Comparison of ENCODE assay signal across 1 cellular context in the genomic region with DNA sequence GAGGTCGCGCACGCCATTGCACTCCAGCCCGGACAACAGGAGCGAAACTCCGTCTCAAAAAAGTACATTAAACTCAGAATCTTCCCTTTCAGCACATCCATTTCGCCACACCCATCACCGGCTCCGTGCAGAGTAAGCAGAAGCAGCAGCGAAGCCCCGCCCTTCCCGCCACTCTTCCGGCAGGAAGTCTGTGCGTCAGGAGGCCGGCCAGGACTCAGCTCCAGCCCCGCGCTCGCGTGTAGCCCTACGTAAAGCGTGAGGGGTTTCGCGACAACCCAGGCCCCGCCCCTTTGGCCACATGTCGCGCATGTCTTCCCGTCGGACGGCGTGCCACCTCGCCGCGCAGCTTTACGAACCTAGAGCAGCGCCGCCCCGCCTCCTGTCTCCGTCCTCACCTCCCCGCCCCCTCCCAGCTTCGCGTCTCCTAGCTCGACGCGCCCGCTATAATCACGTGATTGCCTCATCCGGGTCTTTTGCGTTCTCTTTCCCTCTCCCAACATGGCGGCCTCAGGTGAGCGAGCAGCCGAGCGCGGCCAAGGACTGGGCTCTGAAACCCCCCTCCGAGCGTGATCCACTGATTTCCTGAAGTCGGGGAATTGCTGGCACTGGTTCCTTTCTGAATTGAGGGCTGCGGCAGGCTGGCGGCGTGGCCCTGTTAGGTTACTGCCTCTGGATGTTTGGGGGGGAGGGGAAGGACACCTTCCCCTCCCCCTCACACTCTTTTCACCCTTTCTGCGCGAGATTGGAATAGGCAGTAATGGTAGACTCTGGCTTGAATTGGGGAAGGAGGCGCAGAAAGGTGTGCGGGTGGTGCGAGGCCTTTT.
TF ChIP-seq lines count a peak whose summit lies in the region.

A gene with protein sequence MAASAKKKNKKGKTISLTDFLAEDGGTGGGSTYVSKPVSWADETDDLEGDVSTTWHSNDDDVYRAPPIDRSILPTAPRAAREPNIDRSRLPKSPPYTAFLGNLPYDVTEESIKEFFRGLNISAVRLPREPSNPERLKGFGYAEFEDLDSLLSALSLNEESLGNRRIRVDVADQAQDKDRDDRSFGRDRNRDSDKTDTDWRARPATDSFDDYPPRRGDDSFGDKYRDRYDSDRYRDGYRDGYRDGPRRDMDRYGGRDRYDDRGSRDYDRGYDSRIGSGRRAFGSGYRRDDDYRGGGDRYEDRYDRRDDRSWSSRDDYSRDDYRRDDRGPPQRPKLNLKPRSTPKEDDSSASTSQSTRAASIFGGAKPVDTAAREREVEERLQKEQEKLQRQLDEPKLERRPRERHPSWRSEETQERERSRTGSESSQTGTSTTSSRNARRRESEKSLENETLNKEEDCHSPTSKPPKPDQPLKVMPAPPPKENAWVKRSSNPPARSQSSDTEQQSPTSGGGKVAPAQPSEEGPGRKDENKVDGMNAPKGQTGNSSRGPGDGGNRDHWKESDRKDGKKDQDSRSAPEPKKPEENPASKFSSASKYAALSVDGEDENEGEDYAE (plus strand): TSS at position 471 of the 824 bp plus-strand sequence. CDS start 28 bp downstream, at position 499.

TF ChIP-seq in HepG2, 621 proteins besides CTCF, POLR2A, EP300 and RAD21 (continued from another document and continues in another):
- TF ChIP-seq, protein P1, sequence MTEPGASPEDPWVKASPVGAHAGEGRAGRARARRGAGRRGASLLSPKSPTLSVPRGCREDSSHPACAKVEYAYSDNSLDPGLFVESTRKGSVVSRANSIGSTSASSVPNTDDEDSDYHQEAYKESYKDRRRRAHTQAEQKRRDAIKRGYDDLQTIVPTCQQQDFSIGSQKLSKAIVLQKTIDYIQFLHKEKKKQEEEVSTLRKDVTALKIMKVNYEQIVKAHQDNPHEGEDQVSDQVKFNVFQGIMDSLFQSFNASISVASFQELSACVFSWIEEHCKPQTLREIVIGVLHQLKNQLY (CRISPR knock-in tag; IDR thresholded peaks at IDR 0.05): peak; percentile 64
- no peak; the same call in 1 of the 2 replicates for TF ChIP-seq TMF1 (CRISPR knock-in tag; IDR thresholded peaks at IDR 0.05; ENCODE audit: low read depth)
- TF ChIP-seq, protein P2, sequence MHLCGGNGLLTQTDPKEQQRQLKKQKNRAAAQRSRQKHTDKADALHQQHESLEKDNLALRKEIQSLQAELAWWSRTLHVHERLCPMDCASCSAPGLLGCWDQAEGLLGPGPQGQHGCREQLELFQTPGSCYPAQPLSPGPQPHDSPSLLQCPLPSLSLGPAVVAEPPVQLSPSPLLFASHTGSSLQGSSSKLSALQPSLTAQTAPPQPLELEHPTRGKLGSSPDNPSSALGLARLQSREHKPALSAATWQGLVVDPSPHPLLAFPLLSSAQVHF (CRISPR knock-in tag; IDR thresholded peaks at IDR 0.05): no peak
- no peak for TF ChIP-seq ZNF773 (CRISPR knock-in tag; IDR thresholded peaks at IDR 0.05; ENCODE audit: borderline replicate concordance)
- TF ChIP-seq CHCHD3 (CRISPR knock-in tag; IDR thresholded peaks at IDR 0.05): no peak
- TF ChIP-seq, protein P3, sequence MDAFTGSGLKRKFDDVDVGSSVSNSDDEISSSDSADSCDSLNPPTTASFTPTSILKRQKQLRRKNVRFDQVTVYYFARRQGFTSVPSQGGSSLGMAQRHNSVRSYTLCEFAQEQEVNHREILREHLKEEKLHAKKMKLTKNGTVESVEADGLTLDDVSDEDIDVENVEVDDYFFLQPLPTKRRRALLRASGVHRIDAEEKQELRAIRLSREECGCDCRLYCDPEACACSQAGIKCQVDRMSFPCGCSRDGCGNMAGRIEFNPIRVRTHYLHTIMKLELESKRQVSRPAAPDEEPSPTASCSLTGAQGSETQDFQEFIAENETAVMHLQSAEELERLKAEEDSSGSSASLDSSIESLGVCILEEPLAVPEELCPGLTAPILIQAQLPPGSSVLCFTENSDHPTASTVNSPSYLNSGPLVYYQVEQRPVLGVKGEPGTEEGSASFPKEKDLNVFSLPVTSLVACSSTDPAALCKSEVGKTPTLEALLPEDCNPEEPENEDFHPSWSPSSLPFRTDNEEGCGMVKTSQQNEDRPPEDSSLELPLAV (CRISPR knock-in tag; conservative IDR thresholded peaks at IDR 0.05; ENCODE audit: low read depth): no peak
- peak; percentile 17; the same call in 1 of the 2 replicates for TF ChIP-seq AHR (CRISPR knock-in tag; IDR thresholded peaks at IDR 0.05)
- TF ChIP-seq KDM6A (CRISPR knock-in tag; IDR thresholded peaks at IDR 0.05; ENCODE audit: low read depth): no peak
- TF ChIP-seq ERF (CRISPR knock-in tag; IDR thresholded peaks at IDR 0.05): peak; percentile 92
- TF ChIP-seq, protein P4, sequence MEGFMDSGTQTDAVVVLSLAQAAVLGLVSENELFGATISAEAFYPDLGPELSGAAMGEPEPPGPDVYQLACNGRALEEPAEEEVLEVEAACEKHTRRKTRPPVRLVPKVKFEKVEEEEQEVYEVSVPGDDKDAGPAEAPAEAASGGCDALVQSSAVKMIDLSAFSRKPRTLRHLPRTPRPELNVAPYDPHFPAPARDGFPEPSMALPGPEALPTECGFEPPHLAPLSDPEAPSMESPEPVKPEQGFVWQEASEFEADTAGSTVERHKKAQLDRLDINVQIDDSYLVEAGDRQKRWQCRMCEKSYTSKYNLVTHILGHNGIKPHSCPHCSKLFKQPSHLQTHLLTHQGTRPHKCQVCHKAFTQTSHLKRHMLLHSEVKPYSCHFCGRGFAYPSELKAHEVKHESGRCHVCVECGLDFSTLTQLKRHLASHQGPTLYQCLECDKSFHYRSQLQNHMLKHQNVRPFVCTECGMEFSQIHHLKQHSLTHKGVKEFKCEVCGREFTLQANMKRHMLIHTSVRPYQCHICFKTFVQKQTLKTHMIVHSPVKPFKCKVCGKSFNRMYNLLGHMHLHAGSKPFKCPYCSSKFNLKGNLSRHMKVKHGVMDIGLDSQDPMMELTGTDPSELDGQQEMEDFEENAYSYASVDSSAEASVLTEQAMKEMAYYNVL (CRISPR knock-in tag; IDR thresholded peaks at IDR 0.05; ENCODE audit: borderline replicate concordance): peak; percentile 83
- no peak for TF ChIP-seq PCBP2 (optimal IDR thresholded peaks at IDR 0.05; ENCODE audit: low read depth, low read length, poor library complexity, severe bottlenecking)
- 0 out of 2 replicates have a peak, but pooled peaks have one; percentile 77 for TF ChIP-seq IRX3 (CRISPR knock-in tag; IDR thresholded peaks at IDR 0.05; ENCODE audit: borderline replicate concordance, low read depth)
- TF ChIP-seq, protein P5, sequence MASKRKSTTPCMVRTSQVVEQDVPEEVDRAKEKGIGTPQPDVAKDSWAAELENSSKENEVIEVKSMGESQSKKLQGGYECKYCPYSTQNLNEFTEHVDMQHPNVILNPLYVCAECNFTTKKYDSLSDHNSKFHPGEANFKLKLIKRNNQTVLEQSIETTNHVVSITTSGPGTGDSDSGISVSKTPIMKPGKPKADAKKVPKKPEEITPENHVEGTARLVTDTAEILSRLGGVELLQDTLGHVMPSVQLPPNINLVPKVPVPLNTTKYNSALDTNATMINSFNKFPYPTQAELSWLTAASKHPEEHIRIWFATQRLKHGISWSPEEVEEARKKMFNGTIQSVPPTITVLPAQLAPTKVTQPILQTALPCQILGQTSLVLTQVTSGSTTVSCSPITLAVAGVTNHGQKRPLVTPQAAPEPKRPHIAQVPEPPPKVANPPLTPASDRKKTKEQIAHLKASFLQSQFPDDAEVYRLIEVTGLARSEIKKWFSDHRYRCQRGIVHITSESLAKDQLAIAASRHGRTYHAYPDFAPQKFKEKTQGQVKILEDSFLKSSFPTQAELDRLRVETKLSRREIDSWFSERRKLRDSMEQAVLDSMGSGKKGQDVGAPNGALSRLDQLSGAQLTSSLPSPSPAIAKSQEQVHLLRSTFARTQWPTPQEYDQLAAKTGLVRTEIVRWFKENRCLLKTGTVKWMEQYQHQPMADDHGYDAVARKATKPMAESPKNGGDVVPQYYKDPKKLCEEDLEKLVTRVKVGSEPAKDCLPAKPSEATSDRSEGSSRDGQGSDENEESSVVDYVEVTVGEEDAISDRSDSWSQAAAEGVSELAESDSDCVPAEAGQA (IDR thresholded peaks at IDR 0.05; ENCODE audit: low read depth): peak; percentile 82
- TF ChIP-seq, protein P5 (CRISPR knock-in tag; IDR thresholded peaks at IDR 0.05; ENCODE audit: borderline replicate concordance): no peak
- no peak for TF ChIP-seq KDM1A (CRISPR knock-in tag; IDR thresholded peaks at IDR 0.05)
- no peak for TF ChIP-seq RBM22 (optimal IDR thresholded peaks at IDR 0.05; ENCODE audit: low read length)
- peak; percentile 76; the same call in 1 of the 2 replicates for TF ChIP-seq ZSCAN21 (CRISPR knock-in tag; IDR thresholded peaks at IDR 0.05; ENCODE audit: borderline replicate concordance)
- TF ChIP-seq ZNF138 (CRISPR knock-in tag; IDR thresholded peaks at IDR 0.05; ENCODE audit: low read depth): no peak
- TF ChIP-seq ADNP (CRISPR knock-in tag; IDR thresholded peaks at IDR 0.05): no peak
- TF ChIP-seq SPEN (CRISPR knock-in tag; IDR thresholded peaks at IDR 0.05; ENCODE audit: low read depth): peak; percentile 33
- TF ChIP-seq, protein P6, sequence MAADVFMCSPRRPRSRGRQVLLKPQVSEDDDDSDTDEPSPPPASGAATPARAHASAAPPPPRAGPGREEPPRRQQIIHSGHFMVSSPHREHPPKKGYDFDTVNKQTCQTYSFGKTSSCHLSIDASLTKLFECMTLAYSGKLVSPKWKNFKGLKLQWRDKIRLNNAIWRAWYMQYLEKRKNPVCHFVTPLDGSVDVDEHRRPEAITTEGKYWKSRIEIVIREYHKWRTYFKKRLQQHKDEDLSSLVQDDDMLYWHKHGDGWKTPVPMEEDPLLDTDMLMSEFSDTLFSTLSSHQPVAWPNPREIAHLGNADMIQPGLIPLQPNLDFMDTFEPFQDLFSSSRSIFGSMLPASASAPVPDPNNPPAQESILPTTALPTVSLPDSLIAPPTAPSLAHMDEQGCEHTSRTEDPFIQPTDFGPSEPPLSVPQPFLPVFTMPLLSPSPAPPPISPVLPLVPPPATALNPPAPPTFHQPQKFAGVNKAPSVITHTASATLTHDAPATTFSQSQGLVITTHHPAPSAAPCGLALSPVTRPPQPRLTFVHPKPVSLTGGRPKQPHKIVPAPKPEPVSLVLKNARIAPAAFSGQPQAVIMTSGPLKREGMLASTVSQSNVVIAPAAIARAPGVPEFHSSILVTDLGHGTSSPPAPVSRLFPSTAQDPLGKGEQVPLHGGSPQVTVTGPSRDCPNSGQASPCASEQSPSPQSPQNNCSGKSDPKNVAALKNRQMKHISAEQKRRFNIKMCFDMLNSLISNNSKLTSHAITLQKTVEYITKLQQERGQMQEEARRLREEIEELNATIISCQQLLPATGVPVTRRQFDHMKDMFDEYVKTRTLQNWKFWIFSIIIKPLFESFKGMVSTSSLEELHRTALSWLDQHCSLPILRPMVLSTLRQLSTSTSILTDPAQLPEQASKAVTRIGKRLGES (CRISPR knock-in tag; IDR thresholded peaks at IDR 0.05; ENCODE audit: borderline replicate concordance): no peak
- no peak for TF ChIP-seq ZNF619 (CRISPR knock-in tag; IDR thresholded peaks at IDR 0.05)
- TF ChIP-seq ETV5 (CRISPR knock-in tag; IDR thresholded peaks at IDR 0.05; ENCODE audit: borderline replicate concordance): peak; percentile 82
- 0 out of 2 replicates have a peak, but pooled peaks have one; percentile 68 for TF ChIP-seq SNAI1 (CRISPR knock-in tag; IDR thresholded peaks at IDR 0.05; ENCODE audit: borderline replicate concordance)
- peak; percentile 65 for TF ChIP-seq RBM39 (IDR thresholded peaks at IDR 0.05; ENCODE audit: low read depth, low read length, poor library complexity, severe bottlenecking)
- TF ChIP-seq ZBTB20 (CRISPR knock-in tag; IDR thresholded peaks at IDR 0.05; ENCODE audit: borderline replicate concordance, low read depth): peak; percentile 82
- TF ChIP-seq, protein P7, sequence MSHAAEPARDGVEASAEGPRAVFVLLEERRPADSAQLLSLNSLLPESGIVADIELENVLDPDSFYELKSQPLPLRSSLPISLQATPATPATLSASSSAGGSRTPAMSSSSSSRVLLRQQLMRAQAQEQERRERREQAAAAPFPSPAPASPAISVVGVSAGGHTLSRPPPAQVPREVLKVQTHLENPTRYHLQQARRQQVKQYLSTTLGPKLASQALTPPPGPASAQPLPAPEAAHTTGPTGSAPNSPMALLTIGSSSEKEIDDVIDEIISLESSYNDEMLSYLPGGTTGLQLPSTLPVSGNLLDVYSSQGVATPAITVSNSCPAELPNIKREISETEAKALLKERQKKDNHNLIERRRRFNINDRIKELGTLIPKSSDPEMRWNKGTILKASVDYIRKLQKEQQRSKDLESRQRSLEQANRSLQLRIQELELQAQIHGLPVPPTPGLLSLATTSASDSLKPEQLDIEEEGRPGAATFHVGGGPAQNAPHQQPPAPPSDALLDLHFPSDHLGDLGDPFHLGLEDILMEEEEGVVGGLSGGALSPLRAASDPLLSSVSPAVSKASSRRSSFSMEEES (CRISPR knock-in tag; IDR thresholded peaks at IDR 0.05): peak; percentile 92; the same call in 1 of the 2 replicates
